13 cellular contexts compared by ENCODE assay signal in the genomic region with DNA sequence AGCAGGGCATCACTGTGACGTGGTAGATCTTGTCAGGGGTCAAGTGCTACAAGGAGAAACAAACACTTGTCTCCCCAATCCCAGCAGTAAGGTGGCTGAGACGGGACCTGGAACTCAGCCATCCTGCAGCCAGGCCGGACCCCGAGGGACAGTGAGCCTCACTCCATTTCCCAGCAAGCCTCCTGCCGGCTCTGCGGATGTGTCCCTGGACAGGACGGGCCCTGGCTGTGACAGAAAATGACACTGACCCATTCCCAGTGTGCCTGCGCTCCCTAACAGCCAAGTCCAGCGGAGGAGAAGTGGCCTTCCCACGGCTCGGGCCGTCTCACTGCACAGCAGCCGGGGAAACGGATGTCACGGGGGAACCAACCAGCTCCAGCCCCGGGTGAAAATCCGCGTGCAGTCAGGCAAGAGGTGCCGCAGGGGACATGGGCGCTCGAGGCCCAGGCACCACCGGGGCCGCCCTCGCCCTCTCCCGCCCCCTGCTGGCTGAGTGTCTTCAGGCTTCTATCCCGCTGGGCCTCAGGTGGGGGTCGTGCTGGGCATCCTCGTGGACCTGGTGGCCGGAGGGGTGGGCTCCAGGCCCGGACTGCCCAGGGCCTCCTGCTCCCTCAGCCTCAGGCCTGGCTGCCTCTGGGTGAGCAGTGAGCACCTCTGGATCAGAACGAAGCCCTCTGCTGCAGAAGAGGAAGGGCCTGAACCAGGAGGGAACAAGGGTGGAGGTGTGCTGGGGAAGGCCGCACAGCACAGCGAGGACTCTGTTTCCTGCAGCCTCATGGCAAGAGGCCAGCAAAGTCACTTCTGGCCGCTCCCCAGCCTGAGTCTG. TPM values are rescaled to one million over a fixed set of nuclear protein-coding genes. Genes with fewer than 3 reads are reported as not detected.
DNase-seq lines count a peak whose midpoint lies in the region; ATAC-seq, FAIRE-seq and TF ChIP-seq lines count a peak whose summit lies in the region.
"Had no signal": no experiment of that assay in that cellular context is flagged by ENCODE, and none has a peak within 500 bp of the region (broad histone marks: within the 10 kb centered on the region; RNA-seq: fewer than 3 reads in every experiment).

No MANE protein-coding gene starts in this region.

- no peaks in the 10 kb centered on the region for H3K9me1 ChIP-seq in endothelial cell of umbilical vein (replicated peaks; ENCODE audit: control insufficient read depth, extremely low read depth, insufficient read depth, low read length)

- TF ChIP-seq CTCF in RWPE1 (conservative IDR thresholded peaks at IDR 0.05; ENCODE audit: low read depth) = no peak
- peak; percentile 37 to 58 for TF ChIP-seq CTCF in endothelial cell of umbilical vein (IDR thresholded peaks at IDR 0.05; ENCODE audit: extremely low read depth in 1 of 2, insufficient read depth in 1 of 2, low read depth in 1 of 2, low read length in 2 of 2)
- TF ChIP-seq CTCF in smooth muscle cell (IDR thresholded peaks at IDR 0.05; ENCODE audit: borderline replicate concordance, insufficient read depth, poor library complexity, severe bottlenecking) = peak; percentile 29
- no peak for TF ChIP-seq CTCF in tibial nerve (IDR thresholded peaks at IDR 0.05)
- peak in 1 of 3 experiments; percentile 28 for TF ChIP-seq CTCF in esophagus muscularis mucosa (IDR thresholded peaks at IDR 0.05)

- H3K9me3 Mint-ChIP-seq in activated CD4-positive, alpha-beta memory T cell treated with anti-CD3 and anti-CD28 coated beads for 36 hours = no peaks in the 10 kb centered on the region
- H3K9me3 Mint-ChIP-seq in activated CD4-positive, alpha-beta memory T cell treated with anti-CD3 and anti-CD28 coated beads, Interleukin-2, amount 10 ng/mL, durations not matched to agents 7 days and 5 days = no peaks in the 10 kb centered on the region
- H3K9me3 Mint-ChIP-seq: stimulated activated naive B cell treated with anti-CD40 and anti-IgM and Interleukin-4, amounts not matched to agents 10 μg/mL and 1 μg/mL and 100 μg/mL, for 72 hours had no signal

- TF ChIP-seq EP300 in tibial nerve (IDR thresholded peaks at IDR 0.05) (no peak), esophagus muscularis mucosa (IDR thresholded peaks at IDR 0.05) (no peak)

- H3K9ac ChIP-seq in endothelial cell of umbilical vein (replicated peaks; ENCODE audit: extremely low read depth, insufficient read depth, low read length) (no peak overlapping the region), smooth muscle cell (ENCODE audit: low read depth) (no peak overlapping the region)

- no peak for ATAC-seq in HG03439 (IDR thresholded peaks at IDR 0.05; ENCODE audit: unreplicated experiment)
- ATAC-seq: body of pancreas; stimulated activated naive B cell treated with anti-CD40 and anti-IgM and Interleukin-4, amounts not matched to agents 10 μg/mL and 1 μg/mL and 100 μg/mL, for 72 hours had no signal

- H3K36me3 ChIP-seq in endothelial cell of umbilical vein (ENCODE audit: control insufficient read depth in 2 of 2, extremely low read depth in 1 of 2, insufficient read depth in 2 of 2, low read length in 2 of 2) (peaks cover 7 to 42% of the 10 kb centered on the region in 2 experiments), smooth muscle cell (ENCODE audit: low read depth) (no peaks in the 10 kb centered on the region), tibial nerve (peaks cover 0 to 90% (median 0%) of the 10 kb centered on the region in 3 donors), esophagus muscularis mucosa (peaks cover 44 to 89% (median 82%) of the 10 kb centered on the region in 4 donors)

- H3K4me3 ChIP-seq in endothelial cell of umbilical vein (replicated peaks in 1 of 3; ENCODE audit: insufficient read depth in 1 of 3, low read depth in 1 of 3, low read length in 3 of 3) (no peak overlapping the region), smooth muscle cell (no peak overlapping the region), tibial nerve (no peak overlapping the region), esophagus muscularis mucosa (no peak overlapping the region)
- H3K4me3 ChIP-seq: BLaER1 treated with 17β-estradiol and CSF1 and Interleukin-3, amounts not matched to agents 10 nM and 100 nM; body of pancreas; prostate gland had no signal

- H3K4me2 ChIP-seq in endothelial cell of umbilical vein (ENCODE audit: insufficient read depth, low read length) (no peak overlapping the region), smooth muscle cell (no peak overlapping the region)

- H2AFZ ChIP-seq in endothelial cell of umbilical vein (ENCODE audit: low read depth, low read length) (no peak overlapping the region), smooth muscle cell (ENCODE audit: low read depth) (no peak overlapping the region)

- no TSS peak for BruUV-seq in endothelial cell of umbilical vein (replicated peaks; lab: Mats Ljungman, UMichigan)

- CTCF ChIA-PET in activated CD4-positive, alpha-beta memory T cell treated with anti-CD3 and anti-CD28 coated beads for 36 hours (lab: Charles Lee) = interaction anchor here (0.6 to 1.5 kb wide), 5 partner anchors 9 to 55 kb away, joined by 3 to 4 read pairs (median 4); a partner anchor contains a TSS
- CTCF ChIA-PET in activated CD4-positive, alpha-beta memory T cell treated with anti-CD3 and anti-CD28 coated beads, Interleukin-2, amount 10 ng/mL, durations not matched to agents 7 days and 5 days (lab: Charles Lee) = interaction anchor here (1.2 kb wide), 1 partner anchor 16 kb away, joined by 3 read pairs; no protein-coding TSS in a partner anchor
- CTCF ChIA-PET in RWPE1 (lab: Yijun Ruan, JAX) (interaction anchor here (0.6 to 0.9 kb wide), 3 partner anchors 8 to 66 kb away, joined by 3 to 4 read pairs (median 3); a partner anchor contains a TSS), endothelial cell of umbilical vein (lab: Charles Lee) (interaction anchor here (1.0 kb wide), 1 partner anchor 28 kb away, joined by 3 read pairs; no protein-coding TSS in a partner anchor)

- H3K27ac ChIP-seq in RWPE1 = peak overlapping the region; percentile 95; the same call in 1 of the 2 replicates
- no peak overlapping the region for H3K27ac ChIP-seq in endothelial cell of umbilical vein (ENCODE audit: insufficient read depth, low read depth, low read length)
- H3K27ac ChIP-seq in smooth muscle cell (ENCODE audit: low read depth) = no peak overlapping the region
- H3K27ac ChIP-seq in tibial nerve = no peak overlapping the region
- no peak overlapping the region for H3K27ac ChIP-seq in esophagus muscularis mucosa (replicated peaks in 1 of 4)
- H3K27ac ChIP-seq: BLaER1 treated with 17β-estradiol and CSF1 and Interleukin-3, amounts not matched to agents 10 nM and 100 nM; body of pancreas; prostate gland had no signal

- no peak overlapping the region for H3K27ac Mint-ChIP-seq in activated CD4-positive, alpha-beta memory T cell treated with anti-CD3 and anti-CD28 coated beads for 36 hours
- H3K27ac Mint-ChIP-seq in activated CD4-positive, alpha-beta memory T cell treated with anti-CD3 and anti-CD28 coated beads, Interleukin-2, amount 10 ng/mL, durations not matched to agents 7 days and 5 days = no peak overlapping the region

- no peak for TF ChIP-seq POLR2A in endothelial cell of umbilical vein (IDR thresholded peaks at IDR 0.05; ENCODE audit: low read depth, low read length)
- TF ChIP-seq POLR2A in tibial nerve (IDR thresholded peaks at IDR 0.05) = no peak
- no peak for TF ChIP-seq POLR2A in esophagus muscularis mucosa (IDR thresholded peaks at IDR 0.05; ENCODE audit: low read depth)

- H3K79me2 ChIP-seq in endothelial cell of umbilical vein (ENCODE audit: control insufficient read depth, insufficient read depth, low read length) (no peaks in the 10 kb centered on the region), smooth muscle cell (ENCODE audit: low read depth) (no peaks in the 10 kb centered on the region)

- no peak for FAIRE-seq in endothelial cell of umbilical vein (lab: Jason Lieb, UNC)

- H4K20me1 ChIP-seq in endothelial cell of umbilical vein (replicated peaks; ENCODE audit: control insufficient read depth, extremely low read depth, insufficient read depth, low read length) (no peaks in the 10 kb centered on the region), smooth muscle cell (ENCODE audit: low read depth) (no peaks in the 10 kb centered on the region)

- peaks cover 20% of the 10 kb centered on the region for H3K4me1 Mint-ChIP-seq in activated CD4-positive, alpha-beta memory T cell treated with anti-CD3 and anti-CD28 coated beads for 36 hours (ENCODE audit: low read depth)
- peaks cover 27% of the 10 kb centered on the region for H3K4me1 Mint-ChIP-seq in activated CD4-positive, alpha-beta memory T cell treated with anti-CD3 and anti-CD28 coated beads, Interleukin-2, amount 10 ng/mL, durations not matched to agents 7 days and 5 days

- DNase-seq in activated CD4-positive, alpha-beta memory T cell treated with anti-CD3 and anti-CD28 coated beads for 36 hours = peak; percentile 51
- DNase-seq in activated CD4-positive, alpha-beta memory T cell treated with anti-CD3 and anti-CD28 coated beads, Interleukin-2, amount 10 ng/mL, durations not matched to agents 7 days and 5 days = no peak
- DNase-seq in RWPE1 (ENCODE audit: low spot score) (no peak), endothelial cell of umbilical vein (ENCODE audit: low read depth, low spot score) (no peak), smooth muscle cell (lab: John Stamatoyannopoulos, UW; ENCODE audit: unreplicated experiment) (no peak), tibial nerve (ENCODE audit: low spot score in 2 of 2) (no peak), esophagus muscularis mucosa (ENCODE audit: extremely low spot score) (no peak)
- DNase-seq: NCI-H187; stimulated activated naive B cell treated with anti-CD40 and anti-IgM and Interleukin-4, amounts not matched to agents 10 μg/mL and 1 μg/mL and 100 μg/mL, for 72 hours had no signal

- POLR2A ChIA-PET in activated CD4-positive, alpha-beta memory T cell treated with anti-CD3 and anti-CD28 coated beads for 36 hours (lab: Charles Lee) = no interaction called here
- POLR2A ChIA-PET in activated CD4-positive, alpha-beta memory T cell treated with anti-CD3 and anti-CD28 coated beads, Interleukin-2, amount 10 ng/mL, durations not matched to agents 7 days and 5 days (lab: Charles Lee) = interaction anchor here (1.6 kb wide), 1 partner anchor 12 kb away, joined by 6 read pairs; a partner anchor contains a TSS
- POLR2A ChIA-PET in RWPE1 (lab: Yijun Ruan, JAX; ENCODE audit: low non-redundant PET) (interaction anchor here (0.6 kb wide), 1 partner anchor 50 kb away, joined by 4 read pairs; no protein-coding TSS in a partner anchor), endothelial cell of umbilical vein (lab: Charles Lee) (no interaction called here)

- no peak overlapping the region for H3K4me3 Mint-ChIP-seq in activated CD4-positive, alpha-beta memory T cell treated with anti-CD3 and anti-CD28 coated beads for 36 hours
- no peak overlapping the region for H3K4me3 Mint-ChIP-seq in activated CD4-positive, alpha-beta memory T cell treated with anti-CD3 and anti-CD28 coated beads, Interleukin-2, amount 10 ng/mL, durations not matched to agents 7 days and 5 days
- H3K4me3 Mint-ChIP-seq: stimulated activated naive B cell treated with anti-CD40 and anti-IgM and Interleukin-4, amounts not matched to agents 10 μg/mL and 1 μg/mL and 100 μg/mL, for 72 hours had no signal

- H3K27me3 ChIP-seq in endothelial cell of umbilical vein (ENCODE audit: control insufficient read depth in 2 of 2, insufficient read depth in 2 of 2, low read length in 2 of 2) = no peaks in the 10 kb centered on the region
- no peaks in the 10 kb centered on the region for H3K27me3 ChIP-seq in smooth muscle cell (ENCODE audit: low read depth)
- H3K27me3 ChIP-seq in tibial nerve = no peaks in the 10 kb centered on the region
- H3K27me3 ChIP-seq in esophagus muscularis mucosa = peaks cover 0 to 7% (median under 1%) of the 10 kb centered on the region in 4 donors
- H3K27me3 ChIP-seq: BLaER1 treated with 17β-estradiol and CSF1 and Interleukin-3, amounts not matched to agents 10 nM and 100 nM; body of pancreas had no signal

- H3K27me3 Mint-ChIP-seq in activated CD4-positive, alpha-beta memory T cell treated with anti-CD3 and anti-CD28 coated beads for 36 hours = no peaks in the 10 kb centered on the region
- H3K27me3 Mint-ChIP-seq in activated CD4-positive, alpha-beta memory T cell treated with anti-CD3 and anti-CD28 coated beads, Interleukin-2, amount 10 ng/mL, durations not matched to agents 7 days and 5 days = no peaks in the 10 kb centered on the region
- H3K27me3 Mint-ChIP-seq: stimulated activated naive B cell treated with anti-CD40 and anti-IgM and Interleukin-4, amounts not matched to agents 10 μg/mL and 1 μg/mL and 100 μg/mL, for 72 hours had no signal

- H3K9me3 ChIP-seq in endothelial cell of umbilical vein (replicated peaks; ENCODE audit: control insufficient read depth, insufficient read depth, low read length) (no peaks in the 10 kb centered on the region), smooth muscle cell (replicated peaks; ENCODE audit: low read depth) (no peaks in the 10 kb centered on the region), tibial nerve (no peaks in the 10 kb centered on the region), esophagus muscularis mucosa (no peaks in the 10 kb centered on the region)
- H3K9me3 ChIP-seq: BLaER1 treated with 17β-estradiol and CSF1 and Interleukin-3, amounts not matched to agents 10 nM and 100 nM; body of pancreas; prostate gland had no signal

- peaks cover 24% of the 10 kb centered on the region for H3K36me3 Mint-ChIP-seq in activated CD4-positive, alpha-beta memory T cell treated with anti-CD3 and anti-CD28 coated beads for 36 hours
- peaks cover 26% of the 10 kb centered on the region for H3K36me3 Mint-ChIP-seq in activated CD4-positive, alpha-beta memory T cell treated with anti-CD3 and anti-CD28 coated beads, Interleukin-2, amount 10 ng/mL, durations not matched to agents 7 days and 5 days (ENCODE audit: low read depth)

- H3K4me1 ChIP-seq in endothelial cell of umbilical vein (ENCODE audit: control insufficient read depth, extremely low read depth, insufficient read depth, low read length) (peaks cover under 1% of the 10 kb centered on the region), smooth muscle cell (ENCODE audit: low read depth) (peaks cover 1% of the 10 kb centered on the region), tibial nerve (peaks cover 0 to 8% (median 4%) of the 10 kb centered on the region in 4 donors), esophagus muscularis mucosa (peaks cover 4 to 8% (median 6%) of the 10 kb centered on the region in 4 donors)

- WGBS in smooth muscle cell (ENCODE audit: low lambda C conversion rate) = 91% methylated on average over 34 of the region's 34 CpGs
- WGBS in tibial nerve, 2 donors = 80 to 88% methylated on average over 18 to 34 of the region's 34 CpGs
- WGBS in esophagus muscularis mucosa = 84% methylated on average over 5 of the region's 34 CpGs

- dilution Hi-C loops in endothelial cell of umbilical vein (cut with MboI; ENCODE audit: extremely low pct_ligation_motif_present, low sequenced_read_pairs) = no loop called here

- intact Hi-C loops in activated CD4-positive, alpha-beta memory T cell treated with anti-CD3 and anti-CD28 coated beads for 36 hours (cut with micrococcal nuclease) = no loop called here
- intact Hi-C loops in endothelial cell of umbilical vein (cut with micrococcal nuclease) (no loop called here), esophagus muscularis mucosa (cut with DNase I) (no loop called here)

- H3F3A ChIP-seq in smooth muscle cell (ENCODE audit: low read depth) = no peaks in the 10 kb centered on the region

RNA-seq across cellular contexts. Expression of a gene that starts 6.7 kb away (rescaled TPM):
- 10 to 100 TPM; 14.2 to 15.2 TPM for total RNA-seq in activated CD4-positive, alpha-beta memory T cell treated with anti-CD3 and anti-CD28 coated beads for 36 hours
- 1 to 10 TPM; 8.9 to 9.1 TPM for total RNA-seq in activated CD4-positive, alpha-beta memory T cell treated with anti-CD3 and anti-CD28 coated beads, Interleukin-2, amount 10 ng/mL, durations not matched to agents 7 days and 5 days
- total RNA-seq in endothelial cell of umbilical vein (5.9 and 6.8 TPM in 2 replicates), smooth muscle cell (3.2 and 15.4 TPM in 2 replicates), tibial nerve (10 to 100 TPM in 1 of 4 donors, 1 to 10 TPM in 3; 3.5 to 18.0 (median 6.3) TPM), esophagus muscularis mucosa (1 to 10 TPM; 1.7 to 5.6 (median 4.5) TPM)
- polyA plus RNA-seq in endothelial cell of umbilical vein (6.3 and 8.5 TPM in 2 replicates), smooth muscle cell (23.1 and 24.6 TPM in 2 replicates)
- polyA plus RNA-seq in endothelial cell of umbilical vein (2011; cell fraction: cytosol; rRNA removed) = 1.4 and 3.2 TPM in 2 replicates
- 13.2 and 15.2 TPM in 2 replicates for polyA plus RNA-seq in endothelial cell of umbilical vein (2011; cell fraction: nucleus; rRNA removed)
- polyA plus RNA-seq in endothelial cell of umbilical vein (2012) = 5.6 and 13.6 TPM in 2 replicates
- 2.6 and 3.6 TPM in 2 replicates for polyA minus RNA-seq in endothelial cell of umbilical vein
- 16.5 TPM for polyA minus RNA-seq in endothelial cell of umbilical vein (2011; cell fraction: cytosol; rRNA and poly(A)+ RNA removed)
- polyA minus RNA-seq in endothelial cell of umbilical vein (2011; cell fraction: nucleus; rRNA and poly(A)+ RNA removed) = 1.8 and 1.9 TPM in 2 replicates

RNA-seq across cellular contexts. Expression of a gene that starts 7.2 kb away (rescaled TPM):
- 10 to 100 TPM; 31.8 to 32.2 TPM for total RNA-seq in activated CD4-positive, alpha-beta memory T cell treated with anti-CD3 and anti-CD28 coated beads for 36 hours
- total RNA-seq in activated CD4-positive, alpha-beta memory T cell treated with anti-CD3 and anti-CD28 coated beads, Interleukin-2, amount 10 ng/mL, durations not matched to agents 7 days and 5 days = 10 to 100 TPM; 34.0 to 34.8 TPM
- 31.2 and 33.8 TPM in 2 replicates for total RNA-seq in endothelial cell of umbilical vein
- polyA plus RNA-seq in endothelial cell of umbilical vein = 23.1 and 29.1 TPM in 2 replicates
- 19.7 and 21.6 TPM in 2 replicates for polyA plus RNA-seq in endothelial cell of umbilical vein (2011; cell fraction: cytosol; rRNA removed)
- polyA plus RNA-seq in endothelial cell of umbilical vein (2011; cell fraction: nucleus; rRNA removed) = 84.2 and 93.2 TPM in 2 replicates
- 22.1 and 28.7 TPM in 2 replicates for polyA plus RNA-seq in endothelial cell of umbilical vein (2012)
- polyA minus RNA-seq in endothelial cell of umbilical vein = 29.1 and 30.7 TPM in 2 replicates
- polyA minus RNA-seq in endothelial cell of umbilical vein (2011; cell fraction: cytosol; rRNA and poly(A)+ RNA removed) = 18.6 TPM
- 44.6 and 48.3 TPM in 2 replicates for polyA minus RNA-seq in endothelial cell of umbilical vein (2011; cell fraction: nucleus; rRNA and poly(A)+ RNA removed)
- total RNA-seq in smooth muscle cell = 19.7 and 33.5 TPM in 2 replicates
- 35.6 and 39.6 TPM in 2 replicates for polyA plus RNA-seq in smooth muscle cell
- total RNA-seq in tibial nerve = 10 to 100 TPM; 39.8 to 53.2 (median 45.6) TPM
- 10 to 100 TPM; 19.4 to 33.3 (median 30.2) TPM for total RNA-seq in esophagus muscularis mucosa

RNA-seq across cellular contexts. Expression of a gene that starts 7.4 kb away (rescaled TPM):
- total RNA-seq in activated CD4-positive, alpha-beta memory T cell treated with anti-CD3 and anti-CD28 coated beads for 36 hours = 1 to 10 TPM; 3.3 to 4.2 TPM
- 1 to 10 TPM; 1.9 to 2.3 TPM for total RNA-seq in activated CD4-positive, alpha-beta memory T cell treated with anti-CD3 and anti-CD28 coated beads, Interleukin-2, amount 10 ng/mL, durations not matched to agents 7 days and 5 days
- total RNA-seq in endothelial cell of umbilical vein (0.53 and 1.3 TPM in 2 replicates), smooth muscle cell (2.8 TPM in 1 of 2 replicates, not detected in the other), tibial nerve (1 to 10 TPM in 2 of 4 donors, under 1 TPM in 2; 0.63 to 7.5 (median 3.0) TPM), esophagus muscularis mucosa (1 to 10 TPM in 1 of 4 donors, under 1 TPM in 3; 0.33 to 2.5 (median 0.61) TPM)
- polyA plus RNA-seq in endothelial cell of umbilical vein (0.50 and 1.2 TPM in 2 replicates), smooth muscle cell (3.4 and 4.7 TPM in 2 replicates)
- 0.35 and 0.65 TPM in 2 replicates for polyA plus RNA-seq in endothelial cell of umbilical vein (2011; cell fraction: cytosol; rRNA removed)
- 9.5 and 14.2 TPM in 2 replicates for polyA plus RNA-seq in endothelial cell of umbilical vein (2011; cell fraction: nucleus; rRNA removed)
- polyA plus RNA-seq in endothelial cell of umbilical vein (2012) = 2.1 and 3.5 TPM in 2 replicates
- 0.23 and 0.32 TPM in 2 replicates for polyA minus RNA-seq in endothelial cell of umbilical vein
- polyA minus RNA-seq in endothelial cell of umbilical vein (2011; cell fraction: cytosol; rRNA and poly(A)+ RNA removed) = 3.3 TPM
- polyA minus RNA-seq in endothelial cell of umbilical vein (2011; cell fraction: nucleus; rRNA and poly(A)+ RNA removed) = 1.2 and 1.5 TPM in 2 replicates
- total RNA-seq: body of pancreas had no signal

RNA-seq across cellular contexts. Expression of a gene that starts 12.6 kb away (rescaled TPM):
- 10 to 100 TPM; 31.2 to 34.9 TPM for total RNA-seq in activated CD4-positive, alpha-beta memory T cell treated with anti-CD3 and anti-CD28 coated beads for 36 hours
- 1 to 10 TPM; 8.4 to 9.3 TPM for total RNA-seq in activated CD4-positive, alpha-beta memory T cell treated with anti-CD3 and anti-CD28 coated beads, Interleukin-2, amount 10 ng/mL, durations not matched to agents 7 days and 5 days
- total RNA-seq in endothelial cell of umbilical vein = 26.1 and 29.1 TPM in 2 replicates
- polyA plus RNA-seq in endothelial cell of umbilical vein = 27.9 and 40.5 TPM in 2 replicates
- polyA plus RNA-seq in endothelial cell of umbilical vein (2011; cell fraction: cytosol; rRNA removed) = 8.9 and 14.7 TPM in 2 replicates
- 12.9 and 20.3 TPM in 2 replicates for polyA plus RNA-seq in endothelial cell of umbilical vein (2011; cell fraction: nucleus; rRNA removed)
- 8.8 and 20.8 TPM in 2 replicates for polyA plus RNA-seq in endothelial cell of umbilical vein (2012)
- 2.7 and 3.2 TPM in 2 replicates for polyA minus RNA-seq in endothelial cell of umbilical vein
- polyA minus RNA-seq in endothelial cell of umbilical vein (2011; cell fraction: cytosol; rRNA and poly(A)+ RNA removed) = 24.6 TPM
- polyA minus RNA-seq in endothelial cell of umbilical vein (2011; cell fraction: nucleus; rRNA and poly(A)+ RNA removed) = 2.8 and 3.0 TPM in 2 replicates
- 11.9 and 15.6 TPM in 2 replicates for total RNA-seq in smooth muscle cell
- 39.8 and 40.9 TPM in 2 replicates for polyA plus RNA-seq in smooth muscle cell
- 10 to 100 TPM; 43.7 to 98.7 (median 78.6) TPM for total RNA-seq in tibial nerve
- total RNA-seq in esophagus muscularis mucosa = 10 to 100 TPM; 26.5 to 48.6 (median 40.3) TPM

RNA-seq across cellular contexts. Expression of a gene that starts 18.7 kb away (rescaled TPM):
- 10 to 100 TPM; 14.6 to 16.0 TPM for total RNA-seq in activated CD4-positive, alpha-beta memory T cell treated with anti-CD3 and anti-CD28 coated beads for 36 hours
- total RNA-seq in activated CD4-positive, alpha-beta memory T cell treated with anti-CD3 and anti-CD28 coated beads, Interleukin-2, amount 10 ng/mL, durations not matched to agents 7 days and 5 days = 1 to 10 TPM; 4.4 to 6.2 TPM
- 14.1 and 16.1 TPM in 2 replicates for total RNA-seq in endothelial cell of umbilical vein
- 10.0 and 23.4 TPM in 2 replicates for polyA plus RNA-seq in endothelial cell of umbilical vein
- 4.0 and 12.5 TPM in 2 replicates for polyA plus RNA-seq in endothelial cell of umbilical vein (2011; cell fraction: cytosol; rRNA removed)
- 5.6 and 7.0 TPM in 2 replicates for polyA plus RNA-seq in endothelial cell of umbilical vein (2011; cell fraction: nucleus; rRNA removed)
- polyA plus RNA-seq in endothelial cell of umbilical vein (2012) = 8.6 and 24.8 TPM in 2 replicates
- 5.5 and 6.7 TPM in 2 replicates for polyA minus RNA-seq in endothelial cell of umbilical vein
- 11.3 TPM for polyA minus RNA-seq in endothelial cell of umbilical vein (2011; cell fraction: cytosol; rRNA and poly(A)+ RNA removed)
- 1.1 and 3.7 TPM in 2 replicates for polyA minus RNA-seq in endothelial cell of umbilical vein (2011; cell fraction: nucleus; rRNA and poly(A)+ RNA removed)
- 30.6 and 39.6 TPM in 2 replicates for total RNA-seq in smooth muscle cell
- polyA plus RNA-seq in smooth muscle cell = 170 and 193 TPM in 2 replicates
- 100 to 1,000 TPM in 3 of 4 donors, 10 to 100 TPM in 1; 78.8 to 131 (median 108) TPM for total RNA-seq in tibial nerve
- total RNA-seq in esophagus muscularis mucosa = 100 to 1,000 TPM in 1 of 4 donors, 10 to 100 TPM in 3; 56.5 to 143 (median 78.0) TPM

Comparison
In these comparisons a context has a peak if more than half of its experiments do, and no peak if none do; other contexts are left out.
1. POLR2A ChIA-PET loops: an anchor here in activated CD4-positive, alpha-beta memory T cell treated with anti-CD3 and anti-CD28 coated beads, Interleukin-2, amount 10 ng/mL, durations not matched to agents 7 days and 5 days (1.6 kb wide) and RWPE1 (0.6 kb wide); none called in activated CD4-positive, alpha-beta memory T cell treated with anti-CD3 and anti-CD28 coated beads for 36 hours and endothelial cell of umbilical vein.
2. CTCF ChIP-seq: peak in endothelial cell of umbilical vein (2 of 2) and smooth muscle cell (single experiment); none in RWPE1 (single experiment) and tibial nerve (0 of 5).